ENCODE assay signal across 17 cellular contexts in the genomic region with DNA sequence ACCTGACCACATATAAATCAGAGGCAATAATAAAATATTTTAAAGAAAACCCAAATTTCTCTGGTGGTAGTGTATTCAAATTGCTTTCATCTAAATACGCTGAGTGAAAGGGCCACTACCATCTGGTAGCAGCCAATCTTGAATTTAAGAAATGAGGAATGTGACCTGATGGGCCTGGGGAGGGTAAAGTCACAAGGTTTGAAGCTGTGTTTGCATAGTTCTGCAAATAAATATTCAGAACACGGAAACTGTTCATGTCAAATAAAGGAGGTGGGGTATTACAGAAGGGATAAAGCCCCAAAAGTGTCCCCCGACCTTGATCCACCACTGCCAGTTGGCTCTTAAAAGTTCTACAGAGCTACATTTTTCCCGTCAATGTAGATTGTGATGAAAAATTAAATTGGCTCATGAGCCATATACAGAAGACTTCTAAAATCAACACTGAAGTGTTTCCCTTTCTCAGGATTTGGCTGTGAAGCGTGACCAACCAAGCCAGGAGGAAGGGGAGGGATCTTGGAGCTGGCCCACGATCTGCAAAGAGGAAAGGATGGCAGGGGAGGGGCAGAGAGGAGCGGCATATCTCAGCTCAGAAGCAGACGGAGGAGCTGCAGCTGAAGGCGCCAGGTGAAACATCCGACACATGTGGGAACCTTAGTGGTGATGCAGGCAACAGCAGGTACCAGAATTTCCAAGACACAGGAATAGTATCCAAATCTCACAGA. TPM values are rescaled to one million over a fixed set of nuclear protein-coding genes. Genes with fewer than 3 reads are reported as not detected.
DNase-seq lines count a peak whose midpoint lies in the region; ATAC-seq, FAIRE-seq and TF ChIP-seq lines count a peak whose summit lies in the region.
"Had no signal": no experiment of that assay in that cellular context is flagged by ENCODE, and none has a peak within 500 bp of the region (broad histone marks: within the 10 kb centered on the region; RNA-seq: fewer than 3 reads in every experiment).

No MANE protein-coding gene starts in this region.

- H3K4me2 ChIP-seq in neural progenitor cell: no peak overlapping the region

- H3K4me1 Mint-ChIP-seq in osteocyte (ENCODE audit: unreplicated experiment) (peaks cover 46% of the 10 kb centered on the region), neural progenitor cell (peaks cover 12% of the 10 kb centered on the region)

- H3K4me1 ChIP-seq in RWPE2 (ENCODE audit: insufficient read depth, poor library complexity, severe bottlenecking) (no peaks in the 10 kb centered on the region), neural progenitor cell (no peaks in the 10 kb centered on the region)

- H3K27me3 Mint-ChIP-seq in osteocyte (ENCODE audit: unreplicated experiment): no peaks in the 10 kb centered on the region
- no peaks in the 10 kb centered on the region for H3K27me3 Mint-ChIP-seq in neural progenitor cell (ENCODE audit: insufficient read depth, low read depth)

- H3K9me3 ChIP-seq in RWPE2 (ENCODE audit: severe bottlenecking) (no peaks in the 10 kb centered on the region), neural progenitor cell (ENCODE audit: low read depth) (no peaks in the 10 kb centered on the region)

- H3K4me3 Mint-ChIP-seq in osteocyte (ENCODE audit: unreplicated experiment): peak overlapping the region; percentile 3
- no peak overlapping the region for H3K4me3 Mint-ChIP-seq in neural progenitor cell

- 0 out of 3 replicates have a peak, but pooled peaks have one; percentile 41 for ATAC-seq in RWPE2 (ENCODE audit: low read depth)
- no peak for ATAC-seq in HG02884 (IDR thresholded peaks at IDR 0.05; ENCODE audit: unreplicated experiment)

- H3K9me3 Mint-ChIP-seq in osteocyte (ENCODE audit: unreplicated experiment) (no peaks in the 10 kb centered on the region), neural progenitor cell (no peaks in the 10 kb centered on the region)

- FAIRE-seq in islet of Langerhans (lab: Jason Lieb, UNC): peak; percentile 9
- FAIRE-seq: urothelium cell line had no signal

- H3K27ac Mint-ChIP-seq in osteocyte (ENCODE audit: unreplicated experiment): peak overlapping the region; percentile 80
- no peak overlapping the region for H3K27ac Mint-ChIP-seq in neural progenitor cell

- H3F3A ChIP-seq in neural progenitor cell (ENCODE audit: low read depth): no peaks in the 10 kb centered on the region

- no peak overlapping the region for H3K9ac ChIP-seq in neural progenitor cell

- H3K27ac ChIP-seq in RWPE2 (ENCODE audit: poor library complexity, severe bottlenecking) (no peak overlapping the region), neural progenitor cell (no peak overlapping the region)
- H3K27ac ChIP-seq: epithelial cell of prostate, SK-N-MC had no signal

- H3K27me3 ChIP-seq in RWPE2 (ENCODE audit: insufficient read depth, poor library complexity, severe bottlenecking) (no peaks in the 10 kb centered on the region), neural progenitor cell (no peaks in the 10 kb centered on the region)

- peak; percentile 84 for DNase-seq in DMS53 (lab: John Stamatoyannopoulos, UW)
- DNase-seq in RWPE2 (ENCODE audit: low spot score): no peak
- DNase-seq in osteocyte (ENCODE audit: extremely low spot score, unreplicated experiment): no peak
- no peak for DNase-seq in NCI-H2227 treated with DMSO at 0.1 percent for 48 hours (lab: John Stamatoyannopoulos, UW)
- DNase-seq in KG1 (lab: John Stamatoyannopoulos, UW): no peak
- DNase-seq in neural progenitor cell (ENCODE audit: low spot score): no peak
- DNase-seq: activated naive CD4-positive, alpha-beta T cell treated with Interleukin-2 at 50 U/mL for 16 hours; AML-193; GDM1; GOT3; KBM-7; NCI-H2171 had no signal

- no peaks in the 10 kb centered on the region for H4K20me1 ChIP-seq in neural progenitor cell (ENCODE audit: low read depth)

- no peak overlapping the region for H2AFZ ChIP-seq in neural progenitor cell (replicated peaks)

- no peaks in the 10 kb centered on the region for H3K36me3 ChIP-seq in RWPE2 (ENCODE audit: low read depth)
- no peaks in the 10 kb centered on the region for H3K36me3 ChIP-seq in neural progenitor cell

- no peaks in the 10 kb centered on the region for H3K79me2 ChIP-seq in neural progenitor cell (ENCODE audit: low read depth)

- H3K36me3 Mint-ChIP-seq in osteocyte (ENCODE audit: unreplicated experiment) (peaks cover 12% of the 10 kb centered on the region), neural progenitor cell (no peaks in the 10 kb centered on the region)

- H3K4me3 ChIP-seq in RWPE2 (ENCODE audit: severe bottlenecking): no peak overlapping the region
- no peak overlapping the region for H3K4me3 ChIP-seq in neural progenitor cell
- H3K4me3 ChIP-seq: SK-N-MC had no signal

- TF ChIP-seq CTCF in RWPE2 (IDR thresholded peaks at IDR 0.05; ENCODE audit: poor library complexity, severe bottlenecking) (no peak), osteocyte (IDR thresholded peaks at IDR 0.05) (no peak), neural progenitor cell (IDR thresholded peaks at IDR 0.05) (no peak)

RNA-seq across cellular contexts. Expression of a gene that starts 39.6 kb away (rescaled TPM):
- total RNA-seq in osteocyte (37.4 and 41.9 TPM in 2 replicates), neural progenitor cell (ENCODE audit: low replicate concordance) (6.1 and 8.5 TPM in 2 replicates)
